19 cellular contexts compared by ENCODE assay signal in genomic region chr1:77876884-77877283, GRCh38. TPM values are rescaled to one million over a fixed set of nuclear protein-coding genes. Genes with fewer than 3 reads are reported as not detected.
A peak's percentile ranks its signal among the peaks of the same experiment; 100 is the strongest.
DNase-seq lines count a peak whose midpoint lies in the region; ATAC-seq and TF ChIP-seq lines count a peak whose summit lies in the region.
"Had no signal": no experiment of that assay in that cellular context is flagged by ENCODE, and none has a peak within 500 bp of the region (broad histone marks: within the 10 kb centered on the region; RNA-seq: fewer than 3 reads in every experiment).

No MANE protein-coding gene starts in this region.

- peak; percentile 49 for DNase-seq in GM23248
- DNase-seq in RKO (ENCODE audit: low spot score): peak; percentile 6
- DNase-seq in choroid plexus epithelial cell (ENCODE audit: low read depth): peak; percentile 57
- DNase-seq in kidney glomerular epithelial cell (lab: John Stamatoyannopoulos, UW): peak; percentile 23
- no peak for DNase-seq in uterus
- DNase-seq: activated CD4-positive, CD25-positive, alpha-beta regulatory T cell treated with anti-CD3 and anti-CD28 coated beads, Interleukin-2, amount 50 U/mL, for 72 hours; activated naive CD4-positive, alpha-beta T cell treated with anti-CD3 and anti-CD28 coated beads for 36 hours; activated T-cell treated with anti-CD3 and anti-CD28 coated beads, Interleukin-2, amount 50 U/mL, for 24 hours; head of caudate nucleus; naive B cell; NCI-H1436 treated with DMSO at 0.1 percent for 48 hours; NCI-H524 treated with DMSO at 0.1 percent for 48 hours; occipital lobe; stimulated activated CD8-positive, alpha-beta memory T cell treated with anti-CD3 and anti-CD28 coated beads, Interleukin-4, amount 100 ng/mL, for 48 hours; SW 1271; upper lobe of right lung had no signal

- H3F3A ChIP-seq in GM23248 (ENCODE audit: insufficient read depth): peaks cover 6% of the 10 kb centered on the region

- H3K36me3 ChIP-seq in GM23248 (ENCODE audit: low read depth) (0 out of 2 replicates have a peak, but pooled peaks cover 3% of the 10 kb centered on the region), uterus (no peaks in the 10 kb centered on the region)

- 76 to 79% methylated on average over 4 of the region's 4 CpGs for WGBS in GM23248 (ENCODE audit: low coverage in 1 of 2, low lambda C conversion rate in 2 of 2, missing lambda C conversion rate in 2 of 2), 2 experiments

- no peaks in the 10 kb centered on the region for H3K9me3 ChIP-seq in GM23248 (ENCODE audit: low read depth)
- H3K9me3 ChIP-seq in uterus: no peaks in the 10 kb centered on the region
- H3K9me3 ChIP-seq: upper lobe of right lung had no signal

- H3K4me3 ChIP-seq in GM23248: no peak overlapping the region
- H3K4me3 ChIP-seq in choroid plexus epithelial cell (ENCODE audit: low read depth, low read length): no peak overlapping the region
- H3K4me3 ChIP-seq in uterus: no peak overlapping the region
- H3K4me3 ChIP-seq: upper lobe of right lung had no signal

- peaks cover 21% of the 10 kb centered on the region for H3K4me1 ChIP-seq in GM23248 (ENCODE audit: insufficient read depth)
- no peaks in the 10 kb centered on the region for H3K4me1 ChIP-seq in uterus
- H3K4me1 ChIP-seq: upper lobe of right lung had no signal

- no peaks in the 10 kb centered on the region for H4K20me1 ChIP-seq in GM23248 (ENCODE audit: insufficient read depth)

- H3K9me2 ChIP-seq in GM23248 (ENCODE audit: insufficient read depth): no peaks in the 10 kb centered on the region

- H3K27me3 ChIP-seq in GM23248 (replicated peaks; ENCODE audit: insufficient read depth): no peaks in the 10 kb centered on the region
- no peaks in the 10 kb centered on the region for H3K27me3 ChIP-seq in uterus
- H3K27me3 ChIP-seq: upper lobe of right lung had no signal

- intact Hi-C loops in uterus (cut with DNase I; ENCODE audit: low total_unique reads): no loop called here

- H2AFZ ChIP-seq in GM23248: no peak overlapping the region

- in situ Hi-C loops in GM23248 (cut with MboI): no loop called here

- no peak for ATAC-seq in HG02884 (IDR thresholded peaks at IDR 0.05; ENCODE audit: unreplicated experiment)
- no peak for ATAC-seq in HG03571 (IDR thresholded peaks at IDR 0.05; ENCODE audit: unreplicated experiment)
- ATAC-seq: Right ventricle myocardium inferior, upper lobe of right lung had no signal

- TF ChIP-seq CTCF in choroid plexus epithelial cell (conservative IDR thresholded peaks at IDR 0.05; ENCODE audit: low read depth, low read length) (no peak), uterus (IDR thresholded peaks at IDR 0.05) (no peak)

- no peak overlapping the region for H3K27ac ChIP-seq in GM23248
- H3K27ac ChIP-seq in uterus: no peak overlapping the region
- H3K27ac ChIP-seq: upper lobe of right lung had no signal

- H3K79me2 ChIP-seq in GM23248 (ENCODE audit: insufficient read depth): peaks cover 9% of the 10 kb centered on the region; the same call in 1 of the 2 replicates

- no peak for TF ChIP-seq POLR2A in uterus (IDR thresholded peaks at IDR 0.05)

- no peak overlapping the region for H3K4me2 ChIP-seq in GM23248 (ENCODE audit: unreplicated experiment)

- H3K9ac ChIP-seq in GM23248: no peak overlapping the region

RNA-seq across cellular contexts. Expression of gene NEXN, which starts 11.5 kb away (rescaled TPM):
- total RNA-seq in GM23248 (2014; rRNA removed; shearing (Covaris generic)): 11.4 and 17.2 TPM in 2 replicates
- polyA plus RNA-seq in GM23248 (2016; fragmentation: Nextera tagmentation; extraction: Ambion mirVana): 69.0 and 70.4 TPM in 2 replicates
- 10 to 100 TPM in 3 of 4 donors, 1 to 10 TPM in 1; 9.5 to 48.4 (median 34.9) TPM for total RNA-seq in uterus

Comparison
In these comparisons a context has a peak if more than half of its experiments do, and no peak if none do; other contexts are left out.
1. DNase-seq: peak in GM23248 (single experiment), RKO (single experiment), choroid plexus epithelial cell (single experiment) and kidney glomerular epithelial cell (single experiment); none in uterus (0 of 2).